ENCODE assay signal across 9 cellular contexts in genomic region chr1:226882631-226883409, GRCh38. TPM values are rescaled to one million over a fixed set of nuclear protein-coding genes. Genes with fewer than 3 reads are reported as not detected.
DNase-seq lines count a peak whose midpoint lies in the region; ATAC-seq and TF ChIP-seq lines count a peak whose summit lies in the region.
"Had no signal": no experiment of that assay in that cellular context is flagged by ENCODE, and none has a peak within 500 bp of the region (broad histone marks: within the 10 kb centered on the region; RNA-seq: fewer than 3 reads in every experiment).

No MANE protein-coding gene starts in this region.

- peak overlapping the region; percentile 77 for H3K27ac ChIP-seq in CD4-positive, CD25-positive, alpha-beta regulatory T cell (ENCODE audit: insufficient read depth, low read length, poor library complexity, severe bottlenecking)
- H3K27ac ChIP-seq in thyroid gland (peak overlapping the region; percentile 24 to 43 (median 31)), GM23338 (ENCODE audit: low read depth) (no peak overlapping the region)
- H3K27ac ChIP-seq: HL-60 had no signal

- H3K9me3 Mint-ChIP-seq in CD4-positive, CD25-positive, alpha-beta regulatory T cell: peaks cover 0 to 2% (median 0%) of the 10 kb centered on the region in 7 donors
- no peaks in the 10 kb centered on the region for H3K9me3 Mint-ChIP-seq in activated T-helper 1 cell treated with anti-CD3 and anti-CD28 coated beads, Interleukin-12 subunit alpha, Interleukin-12 subunit beta, Interleukin-2, Interleukin-4 antibody, amounts not matched to agents 30 ng/mL and 10 ng/mL and 1 ng/mL, durations not matched to agents 14 hours and 24 hours and 36 hours
- no peaks in the 10 kb centered on the region; the same call in 2 of the 3 replicates for H3K9me3 Mint-ChIP-seq in GM23338

- H3K4me1 Mint-ChIP-seq in CD4-positive, CD25-positive, alpha-beta regulatory T cell: peaks cover 6 to 46% (median 25%) of the 10 kb centered on the region in 4 donors
- H3K4me1 Mint-ChIP-seq in activated T-helper 1 cell treated with anti-CD3 and anti-CD28 coated beads, Interleukin-12 subunit alpha, Interleukin-12 subunit beta, Interleukin-2, Interleukin-4 antibody, amounts not matched to agents 30 ng/mL and 10 ng/mL and 1 ng/mL, durations not matched to agents 14 hours and 24 hours and 36 hours (ENCODE audit: low read depth): peaks cover 60% of the 10 kb centered on the region
- no peaks in the 10 kb centered on the region; the same call in 1 of the 3 replicates for H3K4me1 Mint-ChIP-seq in GM23338

- H3K4me2 ChIP-seq in GM23338: no peak overlapping the region

- H3K9me2 ChIP-seq in GM23338 (ENCODE audit: insufficient read depth): no peaks in the 10 kb centered on the region

- peak; percentile 79 to 89 for ATAC-seq in CD4-positive, CD25-positive, alpha-beta regulatory T cell (ENCODE audit: low read depth in 2 of 2)
- peak; percentile 96 for ATAC-seq in GM19395 (IDR thresholded peaks at IDR 0.05; ENCODE audit: unreplicated experiment)
- ATAC-seq in HG03439 (IDR thresholded peaks at IDR 0.05; ENCODE audit: unreplicated experiment): peak; percentile 93
- no peak for ATAC-seq in GM23338

- H3K4me1 ChIP-seq in CD4-positive, CD25-positive, alpha-beta regulatory T cell (ENCODE audit: control insufficient read depth, insufficient read depth, low read length, poor library complexity, severe bottlenecking): peaks cover 38% of the 10 kb centered on the region
- H3K4me1 ChIP-seq in thyroid gland: peaks cover 7 to 22% of the 10 kb centered on the region in 2 donors
- no peaks in the 10 kb centered on the region for H3K4me1 ChIP-seq in GM23338 (ENCODE audit: insufficient read depth)

- H3K36me3 Mint-ChIP-seq in CD4-positive, CD25-positive, alpha-beta regulatory T cell: no peaks in the 10 kb centered on the region
- peaks cover 14% of the 10 kb centered on the region for H3K36me3 Mint-ChIP-seq in activated T-helper 1 cell treated with anti-CD3 and anti-CD28 coated beads, Interleukin-12 subunit alpha, Interleukin-12 subunit beta, Interleukin-2, Interleukin-4 antibody, amounts not matched to agents 30 ng/mL and 10 ng/mL and 1 ng/mL, durations not matched to agents 14 hours and 24 hours and 36 hours (ENCODE audit: low read depth)
- peaks cover 32% of the 10 kb centered on the region for H3K36me3 Mint-ChIP-seq in GM23338 (ENCODE audit: low read depth)

- H3F3A ChIP-seq in GM23338 (replicated peaks; ENCODE audit: low read depth): no peaks in the 10 kb centered on the region

- H2AFZ ChIP-seq in GM23338: no peak overlapping the region

- H3K27me3 Mint-ChIP-seq in CD4-positive, CD25-positive, alpha-beta regulatory T cell: no peaks in the 10 kb centered on the region
- H3K27me3 Mint-ChIP-seq in activated T-helper 1 cell treated with anti-CD3 and anti-CD28 coated beads, Interleukin-12 subunit alpha, Interleukin-12 subunit beta, Interleukin-2, Interleukin-4 antibody, amounts not matched to agents 30 ng/mL and 10 ng/mL and 1 ng/mL, durations not matched to agents 14 hours and 24 hours and 36 hours (ENCODE audit: insufficient read depth): no peaks in the 10 kb centered on the region
- H3K27me3 Mint-ChIP-seq in GM23338 (ENCODE audit: insufficient read depth, low read depth, poor library complexity): peaks cover 5% of the 10 kb centered on the region

- H3K27me3 ChIP-seq in CD4-positive, CD25-positive, alpha-beta regulatory T cell (ENCODE audit: control insufficient read depth, insufficient read depth, low read length): no peaks in the 10 kb centered on the region
- H3K27me3 ChIP-seq in thyroid gland (no peaks in the 10 kb centered on the region), GM23338 (ENCODE audit: insufficient read depth) (no peaks in the 10 kb centered on the region)

- no peaks in the 10 kb centered on the region for H3K79me2 ChIP-seq in GM23338 (replicated peaks; ENCODE audit: insufficient read depth)

- no peaks in the 10 kb centered on the region for H3K9me3 ChIP-seq in CD4-positive, CD25-positive, alpha-beta regulatory T cell (ENCODE audit: control insufficient read depth in 2 of 2, low read length in 2 of 2)
- no peaks in the 10 kb centered on the region for H3K9me3 ChIP-seq in thyroid gland

- peak overlapping the region; percentile 42 to 85 (median 70) for H3K4me3 Mint-ChIP-seq in CD4-positive, CD25-positive, alpha-beta regulatory T cell
- peak overlapping the region; percentile 48 for H3K4me3 Mint-ChIP-seq in activated T-helper 1 cell treated with anti-CD3 and anti-CD28 coated beads, Interleukin-12 subunit alpha, Interleukin-12 subunit beta, Interleukin-2, Interleukin-4 antibody, amounts not matched to agents 30 ng/mL and 10 ng/mL and 1 ng/mL, durations not matched to agents 14 hours and 24 hours and 36 hours
- no peak overlapping the region for H3K4me3 Mint-ChIP-seq in GM23338

- no peaks in the 10 kb centered on the region for H3K36me3 ChIP-seq in CD4-positive, CD25-positive, alpha-beta regulatory T cell (ENCODE audit: control insufficient read depth, insufficient read depth, low read length)
- H3K36me3 ChIP-seq in thyroid gland (no peaks in the 10 kb centered on the region), GM23338 (ENCODE audit: insufficient read depth) (no peaks in the 10 kb centered on the region; the same call in 1 of the 2 replicates)

- H4K20me1 ChIP-seq in GM23338 (replicated peaks; ENCODE audit: insufficient read depth): no peaks in the 10 kb centered on the region; the same call in 1 of the 2 replicates

- intact Hi-C loops in activated T-helper 1 cell treated with anti-CD3 and anti-CD28 coated beads, Interleukin-12 subunit alpha, Interleukin-12 subunit beta, Interleukin-2, Interleukin-4 antibody, amounts not matched to agents 30 ng/mL and 10 ng/mL and 1 ng/mL, durations not matched to agents 14 hours and 24 hours and 36 hours (cut with micrococcal nuclease): loop anchor here (1.0 to 5.0 kb wide), 9 partner anchors 13 to 476 kb away; partner anchors contain the start of genes COQ8A, ITPKB, PARP1 and PSEN2
- intact Hi-C loops in thyroid gland (cut with DNase I): no loop called here

- WGBS in thyroid gland, 2 donors: 30 to 36% methylated on average over 9 of the region's 9 CpGs

- no peak for TF ChIP-seq POLR2A in thyroid gland (IDR thresholded peaks at IDR 0.05)

- peak overlapping the region; percentile 90 for H3K4me3 ChIP-seq in CD4-positive, CD25-positive, alpha-beta regulatory T cell (ENCODE audit: low read depth, low read length)
- H3K4me3 ChIP-seq in thyroid gland (replicated peaks in 1 of 3) (no peak overlapping the region), GM23338 (no peak overlapping the region)

- TF ChIP-seq CTCF in thyroid gland (IDR thresholded peaks at IDR 0.05): no peak
- TF ChIP-seq CTCF in GM23338 (conservative IDR thresholded peaks at IDR 0.05; ENCODE audit: low read depth in 2 of 2): no peak

- H3K27ac Mint-ChIP-seq in CD4-positive, CD25-positive, alpha-beta regulatory T cell: peak overlapping the region; percentile 89 to 93 (median 92)
- peak overlapping the region; percentile 87 for H3K27ac Mint-ChIP-seq in activated T-helper 1 cell treated with anti-CD3 and anti-CD28 coated beads, Interleukin-12 subunit alpha, Interleukin-12 subunit beta, Interleukin-2, Interleukin-4 antibody, amounts not matched to agents 30 ng/mL and 10 ng/mL and 1 ng/mL, durations not matched to agents 14 hours and 24 hours and 36 hours
- H3K27ac Mint-ChIP-seq in GM23338: no peak overlapping the region

- peak in 2 of 3 donors; percentile 60 to 88 for DNase-seq in CD4-positive, CD25-positive, alpha-beta regulatory T cell
- peak; percentile 40 for DNase-seq in activated T-helper 1 cell treated with anti-CD3 and anti-CD28 coated beads, Interleukin-12 subunit alpha, Interleukin-12 subunit beta, Interleukin-2, Interleukin-4 antibody, amounts not matched to agents 30 ng/mL and 10 ng/mL and 1 ng/mL, durations not matched to agents 14 hours and 24 hours and 36 hours (ENCODE audit: low spot score)
- peak; percentile 73 for DNase-seq in kidney glomerular epithelial cell (lab: John Stamatoyannopoulos, UW)
- DNase-seq in thyroid gland: peak; percentile 14 to 15
- DNase-seq in GM23338 (ENCODE audit: low spot score): no peak
- DNase-seq in NCI-H2029 treated with DMSO at 0.1 percent for 48 hours (lab: John Stamatoyannopoulos, UW): no peak

TF ChIP-seq in GM23338, 12 proteins besides CTCF, POLR2A, EP300 and RAD21 (continues in another document):
- TF ChIP-seq JUNB (IDR thresholded peaks at IDR 0.05; ENCODE audit: unreplicated experiment) (no peak), EZH2phosphoT487 (IDR thresholded peaks at IDR 0.05; ENCODE audit: unreplicated experiment) (no peak), POLR2AphosphoS5 (IDR thresholded peaks at IDR 0.05; ENCODE audit: low read depth) (no peak), CREB1 (CRISPR knock-in tag; IDR thresholded peaks at IDR 0.05; ENCODE audit: low read depth) (no peak), EZH2 (IDR thresholded peaks at IDR 0.05; ENCODE audit: low read depth, unreplicated experiment) (no peak), STAT1 (IDR thresholded peaks at IDR 0.05; ENCODE audit: unreplicated experiment) (no peak)
- TF ChIP-seq, protein P1, sequence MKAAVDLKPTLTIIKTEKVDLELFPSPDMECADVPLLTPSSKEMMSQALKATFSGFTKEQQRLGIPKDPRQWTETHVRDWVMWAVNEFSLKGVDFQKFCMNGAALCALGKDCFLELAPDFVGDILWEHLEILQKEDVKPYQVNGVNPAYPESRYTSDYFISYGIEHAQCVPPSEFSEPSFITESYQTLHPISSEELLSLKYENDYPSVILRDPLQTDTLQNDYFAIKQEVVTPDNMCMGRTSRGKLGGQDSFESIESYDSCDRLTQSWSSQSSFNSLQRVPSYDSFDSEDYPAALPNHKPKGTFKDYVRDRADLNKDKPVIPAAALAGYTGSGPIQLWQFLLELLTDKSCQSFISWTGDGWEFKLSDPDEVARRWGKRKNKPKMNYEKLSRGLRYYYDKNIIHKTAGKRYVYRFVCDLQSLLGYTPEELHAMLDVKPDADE (IDR thresholded peaks at IDR 0.05): no peak

RNA-seq across cellular contexts. Expression of gene PSEN2, which starts 12.4 kb away (rescaled TPM):
- 3.7 TPM for total RNA-seq in CD4-positive, CD25-positive, alpha-beta regulatory T cell
- polyA plus RNA-seq in CD4-positive, CD25-positive, alpha-beta regulatory T cell: 1 to 10 TPM; 1.8 to 3.5 (median 3.2) TPM
- total RNA-seq in activated T-helper 1 cell treated with anti-CD3 and anti-CD28 coated beads, Interleukin-12 subunit alpha, Interleukin-12 subunit beta, Interleukin-2, Interleukin-4 antibody, amounts not matched to agents 30 ng/mL and 10 ng/mL and 1 ng/mL, durations not matched to agents 14 hours and 24 hours and 36 hours: 13.5 and 14.3 TPM in 2 replicates
- 10 to 100 TPM; 22.0 to 31.0 (median 24.6) TPM for total RNA-seq in thyroid gland
- total RNA-seq in GM23338 (2014; rRNA removed; shearing (Covaris generic)): 16.0 and 22.1 TPM in 2 replicates
- polyA plus RNA-seq in GM23338 (2016; fragmentation: Nextera tagmentation; extraction: Ambion mirVana): 9.6 and 10.0 TPM in 2 replicates

RNA-seq across cellular contexts. Expression of gene COQ8A, which starts 57.3 kb away (rescaled TPM):
- 44.1 TPM for total RNA-seq in CD4-positive, CD25-positive, alpha-beta regulatory T cell
- 10 to 100 TPM; 53.1 to 60.1 (median 56.4) TPM for polyA plus RNA-seq in CD4-positive, CD25-positive, alpha-beta regulatory T cell
- 33.1 and 33.8 TPM in 2 replicates for total RNA-seq in activated T-helper 1 cell treated with anti-CD3 and anti-CD28 coated beads, Interleukin-12 subunit alpha, Interleukin-12 subunit beta, Interleukin-2, Interleukin-4 antibody, amounts not matched to agents 30 ng/mL and 10 ng/mL and 1 ng/mL, durations not matched to agents 14 hours and 24 hours and 36 hours
- total RNA-seq in thyroid gland: 10 to 100 TPM; 25.1 to 35.9 (median 30.1) TPM
- 37.4 TPM in 2 replicates for total RNA-seq in GM23338 (2014; rRNA removed; shearing (Covaris generic))
- polyA plus RNA-seq in GM23338 (2016; fragmentation: Nextera tagmentation; extraction: Ambion mirVana): 25.2 and 28.5 TPM in 2 replicates

Comparison
In these comparisons a context has a peak if more than half of its experiments do, and no peak if none do; other contexts are left out.
1. DNase-seq: peak in CD4-positive, CD25-positive, alpha-beta regulatory T cell (2 of 3), activated T-helper 1 cell treated with anti-CD3 and anti-CD28 coated beads, Interleukin-12 subunit alpha, Interleukin-12 subunit beta, Interleukin-2, Interleukin-4 antibody, amounts not matched to agents 30 ng/mL and 10 ng/mL and 1 ng/mL, durations not matched to agents 14 hours and 24 hours and 36 hours (single experiment), kidney glomerular epithelial cell (single experiment) and thyroid gland (2 of 2); none in GM23338 (single experiment) and NCI-H2029 treated with DMSO at 0.1 percent for 48 hours (single experiment).